In genomic region chr3:188633206-188633605, GRCh38 we compare ENCODE assay signal across 15 cellular contexts.
DNase-seq lines count a peak whose midpoint lies in the region; ATAC-seq and TF ChIP-seq lines count a peak whose summit lies in the region.
"Had no signal": no experiment of that assay in that cellular context is flagged by ENCODE, and none has a peak within 500 bp of the region (broad histone marks: within the 10 kb centered on the region; RNA-seq: fewer than 3 reads in every experiment).

No MANE protein-coding gene starts in this region.

- H3K4me2 ChIP-seq in mesenchymal stem cell (ENCODE audit: low read length, poor library complexity, severe bottlenecking), result no peak overlapping the region

- H2AK5ac ChIP-seq in mesenchymal stem cell (ENCODE audit: low read length, severe bottlenecking), result no peak overlapping the region

- H3K27ac ChIP-seq in right cardiac atrium (ENCODE audit: low read length) (peak overlapping the region; percentile 3), right atrium auricular region (peak overlapping the region in 1 of 2 donors; percentile 26), esophagus muscularis mucosa (replicated peaks in 1 of 4) (peak overlapping the region; percentile 22 to 43 (median 28)), mesenchymal stem cell (ENCODE audit: low read length, poor library complexity, severe bottlenecking) (no peak overlapping the region)

- H3K23ac ChIP-seq in mesenchymal stem cell (ENCODE audit: low read length in 2 of 2), result no peak overlapping the region

- TF ChIP-seq POLR2A in esophagus muscularis mucosa (IDR thresholded peaks at IDR 0.05; ENCODE audit: low read depth), result no peak

- H3K4me1 ChIP-seq in right cardiac atrium (ENCODE audit: control insufficient read depth, insufficient read depth, low read length), result no peaks in the 10 kb centered on the region
- peaks cover 0 to 17% of the 10 kb centered on the region in 2 donors for H3K4me1 ChIP-seq in right atrium auricular region
- H3K4me1 ChIP-seq in esophagus muscularis mucosa, result peaks cover 9 to 56% (median 45%) of the 10 kb centered on the region in 4 donors
- H3K4me1 ChIP-seq in mesenchymal stem cell (ENCODE audit: control insufficient read depth, insufficient read depth, low read depth, low read length), result peaks cover 2% of the 10 kb centered on the region

- no peak overlapping the region for H3K4ac ChIP-seq in mesenchymal stem cell (ENCODE audit: low read depth in 1 of 2, low read length in 2 of 2)

- no peak overlapping the region for H4K91ac ChIP-seq in mesenchymal stem cell (ENCODE audit: low read length)

- no peak for TF ChIP-seq CTCF in right atrium auricular region (IDR thresholded peaks at IDR 0.05)
- no peak for TF ChIP-seq CTCF in esophagus muscularis mucosa (IDR thresholded peaks at IDR 0.05)

- no peak overlapping the region for H3K18ac ChIP-seq in mesenchymal stem cell (ENCODE audit: low read depth in 1 of 2, low read length in 2 of 2)

- H2BK12ac ChIP-seq in mesenchymal stem cell (ENCODE audit: low read length in 2 of 2), result no peak overlapping the region

- DNase-seq in right cardiac atrium (no peak), right atrium auricular region (ENCODE audit: low spot score) (no peak), esophagus muscularis mucosa (ENCODE audit: extremely low spot score) (no peak), renal cortical epithelial cell (ENCODE audit: low read depth) (peak; percentile 23), DMS153 (lab: John Stamatoyannopoulos, UW) (no peak), NOMO-1 (lab: John Stamatoyannopoulos, UW; ENCODE audit: unreplicated experiment in 2 of 2) (no peak), mesenchymal stem cell (no peak)
- DNase-seq: C1 segment of cervical spinal cord, COR-L47, Karpas-422, NCI-H1417, NCI-H1930, NCI-H2171 had no signal

- no peak overlapping the region for H2BK5ac ChIP-seq in mesenchymal stem cell (ENCODE audit: low read depth, low read length, poor library complexity, severe bottlenecking)

- no peak overlapping the region for H4K8ac ChIP-seq in mesenchymal stem cell (ENCODE audit: low read length)

- ATAC-seq in right cardiac atrium (no peak), HG02870 (IDR thresholded peaks at IDR 0.05; ENCODE audit: unreplicated experiment) (no peak)
- ATAC-seq: HepG2 had no signal

- no peak for TF ChIP-seq EP300 in esophagus muscularis mucosa (IDR thresholded peaks at IDR 0.05)

- H3K14ac ChIP-seq in mesenchymal stem cell (ENCODE audit: low read length in 2 of 2), result no peak overlapping the region

- H3K27me3 ChIP-seq in right cardiac atrium (ENCODE audit: control insufficient read depth, insufficient read depth) (no peaks in the 10 kb centered on the region), right atrium auricular region (no peaks in the 10 kb centered on the region), esophagus muscularis mucosa (no peaks in the 10 kb centered on the region), mesenchymal stem cell (ENCODE audit: control insufficient read depth in 1 of 2, insufficient read depth in 1 of 2, low read length in 2 of 2) (no peaks in the 10 kb centered on the region)

- H3K9me3 ChIP-seq in right cardiac atrium (ENCODE audit: control insufficient read depth, low read length), result no peaks in the 10 kb centered on the region
- H3K9me3 ChIP-seq in right atrium auricular region, result no peaks in the 10 kb centered on the region
- H3K9me3 ChIP-seq in esophagus muscularis mucosa, result no peaks in the 10 kb centered on the region
- H3K9me3 ChIP-seq in mesenchymal stem cell (ENCODE audit: control insufficient read depth, low read length), result peaks cover 4% of the 10 kb centered on the region

- peaks cover 12% of the 10 kb centered on the region for H3K79me1 ChIP-seq in mesenchymal stem cell (replicated peaks; ENCODE audit: low read length, poor library complexity, severe bottlenecking)

- no peak overlapping the region for H3K9ac ChIP-seq in mesenchymal stem cell (ENCODE audit: low read length)

- intact Hi-C loops in right cardiac atrium (cut with DNase I), result no loop called here
- intact Hi-C loops in esophagus muscularis mucosa (cut with DNase I), result no loop called here

- 88% methylated on average over 4 of the region's 4 CpGs for WGBS in right cardiac atrium
- WGBS in esophagus muscularis mucosa, result 86% methylated on average over 4 of the region's 4 CpGs
- 100% methylated on average over 3 of the region's 4 CpGs for WGBS in mesenchymal stem cell

- no peak overlapping the region for H2BK120ac ChIP-seq in mesenchymal stem cell (ENCODE audit: low read depth, low read length)

- H3K36me3 ChIP-seq in right atrium auricular region (no peaks in the 10 kb centered on the region), esophagus muscularis mucosa (no peaks in the 10 kb centered on the region), mesenchymal stem cell (ENCODE audit: control insufficient read depth in 1 of 2, insufficient read depth in 2 of 2, low read depth in 1 of 2, low read length in 2 of 2) (no peaks in the 10 kb centered on the region)

- no peak overlapping the region for H3K4me3 ChIP-seq in right cardiac atrium (ENCODE audit: low read length)
- H3K4me3 ChIP-seq in right atrium auricular region, result no peak overlapping the region
- no peak overlapping the region for H3K4me3 ChIP-seq in esophagus muscularis mucosa
- H3K4me3 ChIP-seq in mesenchymal stem cell (ENCODE audit: insufficient read depth in 1 of 2, low read depth in 1 of 2, low read length in 2 of 2), result no peak overlapping the region

- no peak overlapping the region for H2BK15ac ChIP-seq in mesenchymal stem cell (ENCODE audit: low read depth, poor library complexity, severe bottlenecking)

- no peak overlapping the region for H2AFZ ChIP-seq in mesenchymal stem cell (ENCODE audit: low read depth, low read length)
